1 cellular context compared by ENCODE assay signal in genomic region chr2:150477347-150477746, GRCh38.
TF ChIP-seq lines count a peak whose summit lies in the region.

No MANE protein-coding gene starts in this region.

TF ChIP-seq in HCT116, 20 proteins besides CTCF, POLR2A, EP300 and RAD21:
- TF ChIP-seq JUND (IDR thresholded peaks at IDR 0.05), result no peak
- no peak for TF ChIP-seq FOSL1 (IDR thresholded peaks at IDR 0.05; ENCODE audit: low read depth)
- TF ChIP-seq CBX3 (IDR thresholded peaks at IDR 0.05; ENCODE audit: low read depth), result no peak
- TF ChIP-seq EGR1 (IDR thresholded peaks at IDR 0.05; ENCODE audit: low read depth), result no peak
- TF ChIP-seq, protein P1, sequence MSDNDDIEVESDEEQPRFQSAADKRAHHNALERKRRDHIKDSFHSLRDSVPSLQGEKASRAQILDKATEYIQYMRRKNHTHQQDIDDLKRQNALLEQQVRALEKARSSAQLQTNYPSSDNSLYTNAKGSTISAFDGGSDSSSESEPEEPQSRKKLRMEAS (IDR thresholded peaks at IDR 0.05), result no peak
- no peak for TF ChIP-seq ZFX (IDR thresholded peaks at IDR 0.05)
- TF ChIP-seq, protein P2, sequence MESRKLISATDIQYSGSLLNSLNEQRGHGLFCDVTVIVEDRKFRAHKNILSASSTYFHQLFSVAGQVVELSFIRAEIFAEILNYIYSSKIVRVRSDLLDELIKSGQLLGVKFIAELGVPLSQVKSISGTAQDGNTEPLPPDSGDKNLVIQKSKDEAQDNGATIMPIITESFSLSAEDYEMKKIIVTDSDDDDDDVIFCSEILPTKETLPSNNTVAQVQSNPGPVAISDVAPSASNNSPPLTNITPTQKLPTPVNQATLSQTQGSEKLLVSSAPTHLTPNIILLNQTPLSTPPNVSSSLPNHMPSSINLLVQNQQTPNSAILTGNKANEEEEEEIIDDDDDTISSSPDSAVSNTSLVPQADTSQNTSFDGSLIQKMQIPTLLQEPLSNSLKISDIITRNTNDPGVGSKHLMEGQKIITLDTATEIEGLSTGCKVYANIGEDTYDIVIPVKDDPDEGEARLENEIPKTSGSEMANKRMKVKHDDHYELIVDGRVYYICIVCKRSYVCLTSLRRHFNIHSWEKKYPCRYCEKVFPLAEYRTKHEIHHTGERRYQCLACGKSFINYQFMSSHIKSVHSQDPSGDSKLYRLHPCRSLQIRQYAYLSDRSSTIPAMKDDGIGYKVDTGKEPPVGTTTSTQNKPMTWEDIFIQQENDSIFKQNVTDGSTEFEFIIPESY (IDR thresholded peaks at IDR 0.05; ENCODE audit: extremely low read depth, insufficient replicate concordance, low read length), result no peak
- no peak for TF ChIP-seq ATF3 (IDR thresholded peaks at IDR 0.05)
- no peak for TF ChIP-seq REST (IDR thresholded peaks at IDR 0.05; ENCODE audit: low read depth)
- TF ChIP-seq TCF7L2 (IDR thresholded peaks at IDR 0.05; ENCODE audit: borderline replicate concordance, extremely low read depth, insufficient read depth, insufficient read length), result no peak
- TF ChIP-seq POLR2AphosphoS5 (IDR thresholded peaks at IDR 0.05; ENCODE audit: low read depth, low read length), result no peak
- TF ChIP-seq SP1 (IDR thresholded peaks at IDR 0.05; ENCODE audit: low read depth), result no peak
